Comparison of ENCODE assay signal across 11 cellular contexts in genomic region chr2:46696966-46697829, GRCh38. TPM values are rescaled to one million over a fixed set of nuclear protein-coding genes. Genes with fewer than 3 reads are reported as not detected.
DNase-seq lines count a peak whose midpoint lies in the region; ATAC-seq and TF ChIP-seq lines count a peak whose summit lies in the region.
"Had no signal": no experiment of that assay in that cellular context is flagged by ENCODE, and none has a peak within 500 bp of the region (broad histone marks: within the 10 kb centered on the region; RNA-seq: fewer than 3 reads in every experiment).

No MANE protein-coding gene starts in this region.

- H3K4me1 Mint-ChIP-seq in CD4-positive, alpha-beta memory T cell: peaks cover 27 to 43% (median 33%) of the 10 kb centered on the region in 4 donors
- H3K4me1 Mint-ChIP-seq in IgD-negative memory B cell: peaks cover 24 to 31% (median 25%) of the 10 kb centered on the region in 3 donors
- peaks cover 36% of the 10 kb centered on the region for H3K4me1 Mint-ChIP-seq in MCF 10A (ENCODE audit: insufficient read depth, unreplicated experiment)
- H3K4me1 Mint-ChIP-seq in nephron progenitor cell: peaks cover 37% of the 10 kb centered on the region

- H3K4me3 ChIP-seq in CD4-positive, alpha-beta memory T cell (ENCODE audit: low read length in 2 of 2): no peak overlapping the region
- no peak overlapping the region for H3K4me3 ChIP-seq in testis
- no peak overlapping the region for H3K4me3 ChIP-seq in foreskin fibroblast (ENCODE audit: low read depth in 1 of 2, low read length in 2 of 2)
- H3K4me3 ChIP-seq: mucosa of descending colon had no signal

- H3K27ac Mint-ChIP-seq in CD4-positive, alpha-beta memory T cell: peak overlapping the region; percentile 71 to 97 (median 96)
- H3K27ac Mint-ChIP-seq in IgD-negative memory B cell (peak overlapping the region in 2 of 3 donors; percentile 74 to 77), MCF 10A (ENCODE audit: low read depth, unreplicated experiment) (peak overlapping the region; percentile 4), nephron progenitor cell (peak overlapping the region; percentile 12)

- POLR2A ChIA-PET in CD4-positive, alpha-beta memory T cell (lab: Charles Lee; ENCODE audit: partially characterized antibody): no interaction called here
- POLR2A ChIA-PET in MCF 10A (lab: Yijun Ruan, JAX): interaction anchor here (1.3 kb wide), 1 partner anchor 176 kb away, joined by 4 read pairs; no protein-coding TSS in a partner anchor

- no peaks in the 10 kb centered on the region for H3K27me3 Mint-ChIP-seq in CD4-positive, alpha-beta memory T cell
- H3K27me3 Mint-ChIP-seq in IgD-negative memory B cell (peaks cover 2% of the 10 kb centered on the region), MCF 10A (ENCODE audit: insufficient read depth, unreplicated experiment) (no peaks in the 10 kb centered on the region), nephron progenitor cell (ENCODE audit: low read depth, poor library complexity) (peaks cover 13% of the 10 kb centered on the region)

- ATAC-seq in HG03439 (IDR thresholded peaks at IDR 0.05; ENCODE audit: unreplicated experiment): no peak

- H3K9me3 Mint-ChIP-seq in CD4-positive, alpha-beta memory T cell: peaks cover 0 to 2% (median 0%) of the 10 kb centered on the region in 8 donors
- H3K9me3 Mint-ChIP-seq in IgD-negative memory B cell (no peaks in the 10 kb centered on the region), MCF 10A (ENCODE audit: unreplicated experiment) (no peaks in the 10 kb centered on the region), nephron progenitor cell (no peaks in the 10 kb centered on the region)

- H3K4me1 ChIP-seq in CD4-positive, alpha-beta memory T cell (ENCODE audit: insufficient read depth, low read length): peaks cover 22% of the 10 kb centered on the region
- no peaks in the 10 kb centered on the region for H3K4me1 ChIP-seq in testis

- CTCF ChIA-PET in CD4-positive, alpha-beta memory T cell (lab: Charles Lee; ENCODE audit: partially characterized antibody): interaction anchor here (1.6 kb wide), 1 partner anchor 80 kb away, joined by 5 read pairs; no protein-coding TSS in a partner anchor
- CTCF ChIA-PET in MCF 10A (lab: Yijun Ruan, JAX): interaction anchor here (0.6 to 1.1 kb wide), 2 partner anchors 120 to 152 kb away, joined by 3 to 4 read pairs; no protein-coding TSS in a partner anchor

- no TSS peak for BruUV-seq in MCF 10A (replicated peaks; lab: Mats Ljungman, UMichigan)

- H3K36me3 Mint-ChIP-seq in CD4-positive, alpha-beta memory T cell: peaks cover 0 to 10% of the 10 kb centered on the region in 2 donors
- H3K36me3 Mint-ChIP-seq in IgD-negative memory B cell (no peaks in the 10 kb centered on the region), MCF 10A (ENCODE audit: insufficient read depth, unreplicated experiment) (no peaks in the 10 kb centered on the region), nephron progenitor cell (ENCODE audit: low read depth) (peaks cover 5% of the 10 kb centered on the region)

- intact Hi-C loops in CD4-positive, alpha-beta memory T cell (cut with micrococcal nuclease): no loop called here
- intact Hi-C loops in MCF 10A (cut with micrococcal nuclease): no loop called here
- intact Hi-C loops in testis (cut with DNase I; ENCODE audit: low total_unique reads): no loop called here

- no peaks in the 10 kb centered on the region for H3K9me3 ChIP-seq in CD4-positive, alpha-beta memory T cell (ENCODE audit: control insufficient read depth in 1 of 2, low read length in 2 of 2)
- no peaks in the 10 kb centered on the region for H3K9me3 ChIP-seq in testis
- H3K9me3 ChIP-seq: heart right ventricle, mucosa of descending colon had no signal

- 59 to 68% methylated on average over 5 of the region's 5 CpGs for WGBS in testis, 2 donors

- H3K4me3 Mint-ChIP-seq in CD4-positive, alpha-beta memory T cell: peak overlapping the region; percentile 97 to 99 (median 98)
- H3K4me3 Mint-ChIP-seq in IgD-negative memory B cell (peak overlapping the region; percentile 74 to 99 (median 94)), MCF 10A (ENCODE audit: unreplicated experiment) (peak overlapping the region; percentile 90), nephron progenitor cell (peak overlapping the region; percentile 91)

- TF ChIP-seq CTCF in MCF 10A (IDR thresholded peaks at IDR 0.05; ENCODE audit: unreplicated experiment): no peak
- no peak for TF ChIP-seq CTCF in nephron progenitor cell (IDR thresholded peaks at IDR 0.05)
- no peak for TF ChIP-seq CTCF in testis (IDR thresholded peaks at IDR 0.05)
- no peak for TF ChIP-seq CTCF in foreskin fibroblast (IDR thresholded peaks at IDR 0.05; ENCODE audit: low read depth, low read length)

- no peak overlapping the region for H3K27ac ChIP-seq in CD4-positive, alpha-beta memory T cell (ENCODE audit: low read depth, low read length)
- H3K27ac ChIP-seq in testis (peak overlapping the region in 1 of 2 donors; percentile 98), caudate nucleus (ENCODE audit: low read depth, low read length) (no peak overlapping the region)

- DNase-seq in CD4-positive, alpha-beta memory T cell: no peak
- DNase-seq in MCF 10A (ENCODE audit: unreplicated experiment): no peak
- no peak for DNase-seq in nephron progenitor cell
- DNase-seq in testis: no peak
- no peak for DNase-seq in caudate nucleus (lab: John Stamatoyannopoulos, UW)
- DNase-seq in foreskin fibroblast: no peak
- DNase-seq: heart right ventricle, NCI-H2171 had no signal

- H3K27me3 ChIP-seq in CD4-positive, alpha-beta memory T cell (ENCODE audit: insufficient read depth, low read length): no peaks in the 10 kb centered on the region
- no peaks in the 10 kb centered on the region for H3K27me3 ChIP-seq in testis
- H3K27me3 ChIP-seq: heart right ventricle had no signal

- no peak for TF ChIP-seq POLR2A in testis (IDR thresholded peaks at IDR 0.05)

- no peaks in the 10 kb centered on the region for H3K36me3 ChIP-seq in CD4-positive, alpha-beta memory T cell (ENCODE audit: insufficient read depth, low read length)
- H3K36me3 ChIP-seq in testis (ENCODE audit: low read depth, missing control alignments): no peaks in the 10 kb centered on the region
- H3K36me3 ChIP-seq: heart right ventricle had no signal

RNA-seq across cellular contexts. Expression of gene SOCS5, which starts 1.9 kb away (rescaled TPM):
- total RNA-seq in CD4-positive, alpha-beta memory T cell: 10 to 100 TPM; 13.3 to 13.6 TPM
- polyA plus RNA-seq in CD4-positive, alpha-beta memory T cell: 1 to 10 TPM; 4.0 to 5.1 TPM
- 7.8 TPM for polyA plus RNA-seq in IgD-negative memory B cell
- 9.8 and 10.9 TPM in 2 replicates for total RNA-seq in MCF 10A (2022)
- total RNA-seq in testis: 10 to 100 TPM; 29.5 to 32.0 TPM
- 19.4 TPM for polyA plus RNA-seq in testis (ENCODE audit: insufficient read depth, low read depth, low replicate concordance)

Comparison
In these comparisons a context has a peak if more than half of its experiments do, and no peak if none do; other contexts are left out.
1. H3K27ac Mint-ChIP-seq: peak in every context shown above with its lines; median percentile 96 in CD4-positive, alpha-beta memory T cell; 76 in IgD-negative memory B cell; 12 in nephron progenitor cell; 4 in MCF 10A.